23 cellular contexts compared by ENCODE assay signal in the genomic region with DNA sequence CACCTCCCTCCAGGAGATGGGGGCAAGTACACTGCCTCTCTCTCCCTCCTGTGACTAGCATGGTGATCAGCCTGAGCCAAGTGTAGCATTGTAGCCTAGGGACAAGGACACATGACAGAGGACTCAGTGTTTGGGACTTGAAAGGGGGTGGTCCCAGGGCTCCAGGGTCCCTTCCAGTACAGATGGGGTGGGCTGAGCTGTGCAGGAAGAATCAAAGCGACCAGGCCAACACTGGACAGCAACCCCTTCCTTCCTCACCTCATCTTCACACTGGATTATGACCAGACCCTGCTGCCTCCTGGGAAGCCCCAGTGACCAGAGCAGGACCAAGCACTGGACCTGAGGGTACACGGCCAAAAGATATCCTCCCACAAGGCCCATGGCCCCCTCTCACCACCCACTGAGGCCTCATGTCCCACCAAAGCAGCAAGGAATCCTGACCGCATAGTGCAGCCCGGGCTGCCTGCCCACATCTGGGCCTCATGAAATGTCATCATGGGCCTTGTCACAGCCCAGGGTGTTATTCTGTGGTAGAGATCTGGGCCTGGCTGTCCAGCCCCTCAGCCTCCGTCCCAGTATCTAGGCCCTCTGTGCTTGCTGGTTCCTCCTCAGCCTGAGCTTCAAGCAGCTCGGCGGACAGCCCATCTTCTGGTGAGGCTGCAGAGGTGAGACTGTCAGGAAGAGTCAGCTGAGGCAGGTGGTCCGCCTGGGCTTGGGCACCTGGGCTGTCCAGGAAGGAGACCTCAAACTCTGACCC. TPM values are rescaled to one million over a fixed set of nuclear protein-coding genes. Genes with fewer than 3 reads are reported as not detected.
DNase-seq lines count a peak whose midpoint lies in the region; ATAC-seq lines count a peak whose summit lies in the region.
"Had no signal": no experiment of that assay in that cellular context is flagged by ENCODE, and none has a peak within 500 bp of the region (broad histone marks: within the 10 kb centered on the region; RNA-seq: fewer than 3 reads in every experiment).

No MANE protein-coding gene starts in this region.

- WGBS in aorta, 2 donors = 77% methylated on average over 8 of the region's 8 CpGs

- H3K4me1 ChIP-seq in aorta (ENCODE audit: control insufficient read depth in 1 of 2, insufficient read depth in 2 of 2, low read length in 2 of 2) = no peaks in the 10 kb centered on the region
- H3K4me1 ChIP-seq: A549 had no signal

- peak overlapping the region; percentile 75 for H3K27ac ChIP-seq in substantia nigra (ENCODE audit: low read depth, low read length, poor library complexity, severe bottlenecking)
- no peak overlapping the region for H3K27ac ChIP-seq in aorta (ENCODE audit: low read depth in 1 of 2, low read length in 2 of 2)
- H3K27ac ChIP-seq: A549, C4-2B, right atrium auricular region had no signal

- H3K9me3 Mint-ChIP-seq in activated naive CD4-positive, alpha-beta T cell treated with anti-CD3 and anti-CD28 coated beads, Interleukin-2, amount 50 U/mL, for 72 hours = no peaks in the 10 kb centered on the region
- H3K9me3 Mint-ChIP-seq in activated naive CD4-positive, alpha-beta T cell treated with anti-CD3 and anti-CD28 coated beads for 36 hours = no peaks in the 10 kb centered on the region
- no peaks in the 10 kb centered on the region for H3K9me3 Mint-ChIP-seq in activated CD8-positive, alpha-beta T cell treated with anti-CD3 and anti-CD28 coated beads, Interleukin-2, amount 10 ng/mL, durations not matched to agents 7 days and 5 days (ENCODE audit: insufficient read depth)
- H3K9me3 Mint-ChIP-seq in activated T-helper 2 cell treated with anti-CD3 and anti-CD28 coated beads, Interferon-gamma antibody, Interleukin-2, Interleukin-4, amounts not matched to agents 10 μg/mL and 5 μg/mL and 100 μg/mL, durations not matched to agents 14 hours and 24 hours and 36 hours = no peaks in the 10 kb centered on the region

- peaks cover 7% of the 10 kb centered on the region for H3K4me1 Mint-ChIP-seq in activated naive CD4-positive, alpha-beta T cell treated with anti-CD3 and anti-CD28 coated beads for 36 hours (ENCODE audit: low read depth)
- peaks cover 8% of the 10 kb centered on the region for H3K4me1 Mint-ChIP-seq in activated CD8-positive, alpha-beta T cell treated with anti-CD3 and anti-CD28 coated beads, Interleukin-2, amount 10 ng/mL, durations not matched to agents 7 days and 5 days (ENCODE audit: low read depth)
- peaks cover 3% of the 10 kb centered on the region for H3K4me1 Mint-ChIP-seq in activated T-helper 2 cell treated with anti-CD3 and anti-CD28 coated beads, Interferon-gamma antibody, Interleukin-2, Interleukin-4, amounts not matched to agents 10 μg/mL and 5 μg/mL and 100 μg/mL, durations not matched to agents 14 hours and 24 hours and 36 hours (ENCODE audit: low read depth)

- no peak overlapping the region for H3K4me3 Mint-ChIP-seq in activated naive CD4-positive, alpha-beta T cell treated with anti-CD3 and anti-CD28 coated beads for 36 hours
- H3K4me3 Mint-ChIP-seq in activated CD8-positive, alpha-beta T cell treated with anti-CD3 and anti-CD28 coated beads, Interleukin-2, amount 10 ng/mL, durations not matched to agents 7 days and 5 days = no peak overlapping the region
- H3K4me3 Mint-ChIP-seq in activated T-helper 2 cell treated with anti-CD3 and anti-CD28 coated beads, Interferon-gamma antibody, Interleukin-2, Interleukin-4, amounts not matched to agents 10 μg/mL and 5 μg/mL and 100 μg/mL, durations not matched to agents 14 hours and 24 hours and 36 hours (ENCODE audit: low read depth) = no peak overlapping the region

- no peaks in the 10 kb centered on the region for H3K27me3 ChIP-seq in aorta (ENCODE audit: control insufficient read depth in 1 of 2, insufficient read depth in 2 of 2, low read length in 1 of 2)
- H3K27me3 ChIP-seq: esophagus squamous epithelium, right atrium auricular region, upper lobe of right lung had no signal

- POLR2A ChIA-PET in activated CD8-positive, alpha-beta T cell treated with anti-CD3 and anti-CD28 coated beads, Interleukin-2, amount 10 ng/mL, durations not matched to agents 7 days and 5 days (lab: Charles Lee) = no interaction called here

- ATAC-seq in activated naive CD4-positive, alpha-beta T cell treated with anti-CD3 and anti-CD28 coated beads, Interleukin-2, amount 50 U/mL, for 72 hours = no peak
- ATAC-seq in activated CD8-positive, alpha-beta T cell treated with anti-CD3 and anti-CD28 coated beads, Interleukin-2, amount 10 ng/mL, durations not matched to agents 7 days and 5 days = no peak
- ATAC-seq in aorta (ENCODE audit: low FRiP score) = no peak
- ATAC-seq: A549, GM12878, upper lobe of right lung had no signal

- no peaks in the 10 kb centered on the region for H3K27me3 Mint-ChIP-seq in activated naive CD4-positive, alpha-beta T cell treated with anti-CD3 and anti-CD28 coated beads for 36 hours (ENCODE audit: low read depth)
- H3K27me3 Mint-ChIP-seq in activated CD8-positive, alpha-beta T cell treated with anti-CD3 and anti-CD28 coated beads, Interleukin-2, amount 10 ng/mL, durations not matched to agents 7 days and 5 days (ENCODE audit: low read depth) = no peaks in the 10 kb centered on the region
- H3K27me3 Mint-ChIP-seq in activated T-helper 2 cell treated with anti-CD3 and anti-CD28 coated beads, Interferon-gamma antibody, Interleukin-2, Interleukin-4, amounts not matched to agents 10 μg/mL and 5 μg/mL and 100 μg/mL, durations not matched to agents 14 hours and 24 hours and 36 hours (ENCODE audit: low read depth) = no peaks in the 10 kb centered on the region

- no peaks in the 10 kb centered on the region for H3K9me3 ChIP-seq in aorta (ENCODE audit: control insufficient read depth, low read length)
- H3K9me3 ChIP-seq: A549, esophagus squamous epithelium, right atrium auricular region, upper lobe of right lung had no signal

- intact Hi-C loops in activated naive CD4-positive, alpha-beta T cell treated with anti-CD3 and anti-CD28 coated beads for 36 hours (cut with micrococcal nuclease) = no loop called here
- intact Hi-C loops in aorta (cut with DNase I) = no loop called here
- intact Hi-C loops in activated T-helper 2 cell treated with anti-CD3 and anti-CD28 coated beads, Interferon-gamma antibody, Interleukin-2, Interleukin-4, amounts not matched to agents 10 μg/mL and 5 μg/mL and 100 μg/mL, durations not matched to agents 14 hours and 24 hours and 36 hours (cut with micrococcal nuclease) = no loop called here

- peaks cover 0 to 6% of the 10 kb centered on the region in 2 donors for H3K36me3 Mint-ChIP-seq in activated naive CD4-positive, alpha-beta T cell treated with anti-CD3 and anti-CD28 coated beads, Interleukin-2, amount 50 U/mL, for 72 hours
- peaks cover 10% of the 10 kb centered on the region for H3K36me3 Mint-ChIP-seq in activated naive CD4-positive, alpha-beta T cell treated with anti-CD3 and anti-CD28 coated beads for 36 hours (ENCODE audit: low read depth)
- peaks cover 22% of the 10 kb centered on the region for H3K36me3 Mint-ChIP-seq in activated CD8-positive, alpha-beta T cell treated with anti-CD3 and anti-CD28 coated beads, Interleukin-2, amount 10 ng/mL, durations not matched to agents 7 days and 5 days (ENCODE audit: low read depth)
- H3K36me3 Mint-ChIP-seq in activated T-helper 2 cell treated with anti-CD3 and anti-CD28 coated beads, Interferon-gamma antibody, Interleukin-2, Interleukin-4, amounts not matched to agents 10 μg/mL and 5 μg/mL and 100 μg/mL, durations not matched to agents 14 hours and 24 hours and 36 hours (ENCODE audit: low read depth) = peaks cover 26% of the 10 kb centered on the region

- DNase-seq in activated naive CD4-positive, alpha-beta T cell treated with anti-CD3 and anti-CD28 coated beads, Interleukin-2, amount 50 U/mL, for 72 hours (ENCODE audit: low spot score in 2 of 2) = no peak
- DNase-seq in activated naive CD4-positive, alpha-beta T cell treated with anti-CD3 and anti-CD28 coated beads for 36 hours = no peak
- DNase-seq in activated CD8-positive, alpha-beta T cell treated with anti-CD3 and anti-CD28 coated beads, Interleukin-2, amount 10 ng/mL, durations not matched to agents 7 days and 5 days = peak; percentile 12
- DNase-seq in medulla oblongata (ENCODE audit: extremely low spot score) (peak; percentile 28), substantia nigra (lab: John Stamatoyannopoulos, UW) (peak in 1 of 49 donors; percentile 10), aorta (no peak)
- DNase-seq in stimulated activated CD8-positive, alpha-beta memory T cell treated with anti-CD3 and anti-CD28 coated beads, Interleukin-4, amount 100 ng/mL, for 48 hours = no peak
- no peak for DNase-seq in activated T-helper 2 cell treated with anti-CD3 and anti-CD28 coated beads, Interferon-gamma antibody, Interleukin-2, Interleukin-4, amounts not matched to agents 10 μg/mL and 5 μg/mL and 100 μg/mL, durations not matched to agents 14 hours and 24 hours and 36 hours (ENCODE audit: low spot score)
- DNase-seq: activated T-cell treated with anti-CD3 and anti-CD28 coated beads, Interleukin-2, amount 50 U/mL, for 48 hours; DMS153; effector CD4-positive, alpha-beta T cell; esophagus squamous epithelium; NCI-H1105; NCI-H2081; NCI-H510A; RPMI8226; upper lobe of right lung had no signal

- CTCF ChIA-PET in activated naive CD4-positive, alpha-beta T cell treated with anti-CD3 and anti-CD28 coated beads for 36 hours (lab: Charles Lee) = interaction anchor here (1.2 to 1.7 kb wide), 2 partner anchors 92 to 191 kb away, joined by 4 to 5 read pairs; no protein-coding TSS in a partner anchor
- CTCF ChIA-PET in activated CD8-positive, alpha-beta T cell treated with anti-CD3 and anti-CD28 coated beads, Interleukin-2, amount 10 ng/mL, durations not matched to agents 7 days and 5 days (lab: Charles Lee) = interaction anchor here (0.8 kb wide), 1 partner anchor 194 kb away, joined by 3 read pairs; no protein-coding TSS in a partner anchor

- H3K27ac Mint-ChIP-seq in activated naive CD4-positive, alpha-beta T cell treated with anti-CD3 and anti-CD28 coated beads, Interleukin-2, amount 50 U/mL, for 72 hours = peak overlapping the region; percentile 22 to 45
- H3K27ac Mint-ChIP-seq in activated naive CD4-positive, alpha-beta T cell treated with anti-CD3 and anti-CD28 coated beads for 36 hours = no peak overlapping the region
- no peak overlapping the region for H3K27ac Mint-ChIP-seq in activated CD8-positive, alpha-beta T cell treated with anti-CD3 and anti-CD28 coated beads, Interleukin-2, amount 10 ng/mL, durations not matched to agents 7 days and 5 days
- no peak overlapping the region for H3K27ac Mint-ChIP-seq in activated T-helper 2 cell treated with anti-CD3 and anti-CD28 coated beads, Interferon-gamma antibody, Interleukin-2, Interleukin-4, amounts not matched to agents 10 μg/mL and 5 μg/mL and 100 μg/mL, durations not matched to agents 14 hours and 24 hours and 36 hours

- H3K36me3 ChIP-seq in aorta (ENCODE audit: control insufficient read depth in 1 of 2, insufficient read depth in 2 of 2, low read length in 1 of 2) = peaks cover 4 to 13% of the 10 kb centered on the region in 2 donors

- H3K4me3 ChIP-seq in aorta (ENCODE audit: low read length in 2 of 2) = no peak overlapping the region
- H3K4me3 ChIP-seq: A549, esophagus squamous epithelium, GM12878, right atrium auricular region, upper lobe of right lung had no signal

RNA-seq across cellular contexts. Expression of a gene that starts 9.5 kb away (rescaled TPM):
- 10 to 100 TPM; 19.0 to 22.7 TPM for total RNA-seq in activated naive CD4-positive, alpha-beta T cell treated with anti-CD3 and anti-CD28 coated beads, Interleukin-2, amount 50 U/mL, for 72 hours
- total RNA-seq in activated naive CD4-positive, alpha-beta T cell treated with anti-CD3 and anti-CD28 coated beads for 36 hours = 10 to 100 TPM; 19.0 to 21.8 TPM
- 10 to 100 TPM; 10.8 to 11.0 TPM for total RNA-seq in activated CD8-positive, alpha-beta T cell treated with anti-CD3 and anti-CD28 coated beads, Interleukin-2, amount 10 ng/mL, durations not matched to agents 7 days and 5 days
- 10 to 100 TPM; 52.3 to 62.2 TPM for total RNA-seq in aorta
- polyA plus RNA-seq in aorta = 10 to 100 TPM; 14.7 to 66.3 TPM
- total RNA-seq in activated T-helper 2 cell treated with anti-CD3 and anti-CD28 coated beads, Interferon-gamma antibody, Interleukin-2, Interleukin-4, amounts not matched to agents 10 μg/mL and 5 μg/mL and 100 μg/mL, durations not matched to agents 14 hours and 24 hours and 36 hours = 31.8 and 32.6 TPM in 2 replicates

RNA-seq across cellular contexts. Expression of a gene that starts 9.6 kb away (rescaled TPM):
- 1 to 10 TPM; 1.6 to 2.5 TPM for total RNA-seq in activated naive CD4-positive, alpha-beta T cell treated with anti-CD3 and anti-CD28 coated beads, Interleukin-2, amount 50 U/mL, for 72 hours
- total RNA-seq in activated naive CD4-positive, alpha-beta T cell treated with anti-CD3 and anti-CD28 coated beads for 36 hours = 1 to 10 TPM; 1.5 to 1.6 TPM
- 1 to 10 TPM in 1 of 2 experiments, under 1 TPM in 1; 0.97 to 1.2 TPM for total RNA-seq in activated CD8-positive, alpha-beta T cell treated with anti-CD3 and anti-CD28 coated beads, Interleukin-2, amount 10 ng/mL, durations not matched to agents 7 days and 5 days
- 10 to 100 TPM in 1 of 2 donors, 1 to 10 TPM in 1; 3.6 to 11.6 TPM for total RNA-seq in aorta
- 10 to 100 TPM in 1 of 2 donors, 1 to 10 TPM in 1; 1.8 to 15.0 TPM for polyA plus RNA-seq in aorta
- total RNA-seq in activated T-helper 2 cell treated with anti-CD3 and anti-CD28 coated beads, Interferon-gamma antibody, Interleukin-2, Interleukin-4, amounts not matched to agents 10 μg/mL and 5 μg/mL and 100 μg/mL, durations not matched to agents 14 hours and 24 hours and 36 hours = 0.55 TPM in 2 replicates

RNA-seq across cellular contexts. Expression of a gene that starts 46.1 kb away (rescaled TPM):
- 10 to 100 TPM; 39.2 to 51.8 TPM for total RNA-seq in activated naive CD4-positive, alpha-beta T cell treated with anti-CD3 and anti-CD28 coated beads, Interleukin-2, amount 50 U/mL, for 72 hours
- total RNA-seq in activated naive CD4-positive, alpha-beta T cell treated with anti-CD3 and anti-CD28 coated beads for 36 hours = 10 to 100 TPM; 32.3 to 32.9 TPM
- total RNA-seq in activated CD8-positive, alpha-beta T cell treated with anti-CD3 and anti-CD28 coated beads, Interleukin-2, amount 10 ng/mL, durations not matched to agents 7 days and 5 days = 10 to 100 TPM; 19.7 to 22.5 TPM
- total RNA-seq in aorta = 10 to 100 TPM; 27.0 to 39.3 TPM
- 10 to 100 TPM; 17.3 to 29.7 TPM for polyA plus RNA-seq in aorta
- 35.1 and 38.6 TPM in 2 replicates for total RNA-seq in activated T-helper 2 cell treated with anti-CD3 and anti-CD28 coated beads, Interferon-gamma antibody, Interleukin-2, Interleukin-4, amounts not matched to agents 10 μg/mL and 5 μg/mL and 100 μg/mL, durations not matched to agents 14 hours and 24 hours and 36 hours

RNA-seq across cellular contexts. Expression of a gene that starts 46.1 kb away (rescaled TPM):
- total RNA-seq in activated naive CD4-positive, alpha-beta T cell treated with anti-CD3 and anti-CD28 coated beads, Interleukin-2, amount 50 U/mL, for 72 hours = under 1 TPM; 0.09 to 0.21 TPM
- under 1 TPM; 0.05 TPM for total RNA-seq in activated naive CD4-positive, alpha-beta T cell treated with anti-CD3 and anti-CD28 coated beads for 36 hours
- not detected for total RNA-seq in activated CD8-positive, alpha-beta T cell treated with anti-CD3 and anti-CD28 coated beads, Interleukin-2, amount 10 ng/mL, durations not matched to agents 7 days and 5 days
- total RNA-seq in aorta = under 1 TPM; 0.16 to 0.93 TPM
- not detected for polyA plus RNA-seq in aorta
- total RNA-seq in activated T-helper 2 cell treated with anti-CD3 and anti-CD28 coated beads, Interferon-gamma antibody, Interleukin-2, Interleukin-4, amounts not matched to agents 10 μg/mL and 5 μg/mL and 100 μg/mL, durations not matched to agents 14 hours and 24 hours and 36 hours = 0.02 TPM in 2 replicates
- total RNA-seq: HT1080, LHCN-M2 had no signal

RNA-seq across cellular contexts. Expression of a gene that starts 55.5 kb away (rescaled TPM):
- total RNA-seq in activated naive CD4-positive, alpha-beta T cell treated with anti-CD3 and anti-CD28 coated beads, Interleukin-2, amount 50 U/mL, for 72 hours = 10 to 100 TPM; 72.9 to 87.1 TPM
- total RNA-seq in activated naive CD4-positive, alpha-beta T cell treated with anti-CD3 and anti-CD28 coated beads for 36 hours = 10 to 100 TPM; 66.5 to 71.0 TPM
- 10 to 100 TPM; 15.6 to 16.0 TPM for total RNA-seq in activated CD8-positive, alpha-beta T cell treated with anti-CD3 and anti-CD28 coated beads, Interleukin-2, amount 10 ng/mL, durations not matched to agents 7 days and 5 days
- total RNA-seq in aorta = 100 to 1,000 TPM in 1 of 2 donors, 10 to 100 TPM in 1; 41.9 to 117 TPM
- 10 to 100 TPM; 15.8 to 27.3 TPM for polyA plus RNA-seq in aorta
- total RNA-seq in activated T-helper 2 cell treated with anti-CD3 and anti-CD28 coated beads, Interferon-gamma antibody, Interleukin-2, Interleukin-4, amounts not matched to agents 10 μg/mL and 5 μg/mL and 100 μg/mL, durations not matched to agents 14 hours and 24 hours and 36 hours = 54.0 and 55.4 TPM in 2 replicates

Comparison
In these comparisons a context has a peak if more than half of its experiments do, and no peak if none do; other contexts are left out.
1. H3K27ac Mint-ChIP-seq: peak in activated naive CD4-positive, alpha-beta T cell treated with anti-CD3 and anti-CD28 coated beads, Interleukin-2, amount 50 U/mL, for 72 hours (2 of 2); none in activated naive CD4-positive, alpha-beta T cell treated with anti-CD3 and anti-CD28 coated beads for 36 hours (single experiment), activated CD8-positive, alpha-beta T cell treated with anti-CD3 and anti-CD28 coated beads, Interleukin-2, amount 10 ng/mL, durations not matched to agents 7 days and 5 days (single experiment) and activated T-helper 2 cell treated with anti-CD3 and anti-CD28 coated beads, Interferon-gamma antibody, Interleukin-2, Interleukin-4, amounts not matched to agents 10 μg/mL and 5 μg/mL and 100 μg/mL, durations not matched to agents 14 hours and 24 hours and 36 hours (single experiment).
2. DNase-seq: peak in activated CD8-positive, alpha-beta T cell treated with anti-CD3 and anti-CD28 coated beads, Interleukin-2, amount 10 ng/mL, durations not matched to agents 7 days and 5 days (single experiment) and medulla oblongata (single experiment); none in activated naive CD4-positive, alpha-beta T cell treated with anti-CD3 and anti-CD28 coated beads, Interleukin-2, amount 50 U/mL, for 72 hours (0 of 2), activated naive CD4-positive, alpha-beta T cell treated with anti-CD3 and anti-CD28 coated beads for 36 hours (single experiment), stimulated activated CD8-positive, alpha-beta memory T cell treated with anti-CD3 and anti-CD28 coated beads, Interleukin-4, amount 100 ng/mL, for 48 hours (single experiment), aorta (0 of 2) and activated T-helper 2 cell treated with anti-CD3 and anti-CD28 coated beads, Interferon-gamma antibody, Interleukin-2, Interleukin-4, amounts not matched to agents 10 μg/mL and 5 μg/mL and 100 μg/mL, durations not matched to agents 14 hours and 24 hours and 36 hours (single experiment).